In genomic region chr2:182824056-182824758, GRCh38 we compare ENCODE assay signal across 1 cellular context.
TF ChIP-seq lines count a peak whose summit lies in the region.

No MANE protein-coding gene starts in this region.

TF ChIP-seq in K562, 482 proteins besides CTCF, POLR2A, EP300 and RAD21:
- TF ChIP-seq, protein P1, sequence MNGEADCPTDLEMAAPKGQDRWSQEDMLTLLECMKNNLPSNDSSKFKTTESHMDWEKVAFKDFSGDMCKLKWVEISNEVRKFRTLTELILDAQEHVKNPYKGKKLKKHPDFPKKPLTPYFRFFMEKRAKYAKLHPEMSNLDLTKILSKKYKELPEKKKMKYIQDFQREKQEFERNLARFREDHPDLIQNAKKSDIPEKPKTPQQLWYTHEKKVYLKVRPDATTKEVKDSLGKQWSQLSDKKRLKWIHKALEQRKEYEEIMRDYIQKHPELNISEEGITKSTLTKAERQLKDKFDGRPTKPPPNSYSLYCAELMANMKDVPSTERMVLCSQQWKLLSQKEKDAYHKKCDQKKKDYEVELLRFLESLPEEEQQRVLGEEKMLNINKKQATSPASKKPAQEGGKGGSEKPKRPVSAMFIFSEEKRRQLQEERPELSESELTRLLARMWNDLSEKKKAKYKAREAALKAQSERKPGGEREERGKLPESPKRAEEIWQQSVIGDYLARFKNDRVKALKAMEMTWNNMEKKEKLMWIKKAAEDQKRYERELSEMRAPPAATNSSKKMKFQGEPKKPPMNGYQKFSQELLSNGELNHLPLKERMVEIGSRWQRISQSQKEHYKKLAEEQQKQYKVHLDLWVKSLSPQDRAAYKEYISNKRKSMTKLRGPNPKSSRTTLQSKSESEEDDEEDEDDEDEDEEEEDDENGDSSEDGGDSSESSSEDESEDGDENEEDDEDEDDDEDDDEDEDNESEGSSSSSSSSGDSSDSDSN (IDR thresholded peaks at IDR 0.05; ENCODE audit: borderline replicate concordance in 1 of 2, low read depth in 2 of 2, low read length in 2 of 2), result no peak
- TF ChIP-seq SRSF7 (optimal IDR thresholded peaks at IDR 0.05; ENCODE audit: low read depth, low read length) (no peak), CREM (IDR thresholded peaks at IDR 0.05; ENCODE audit: low read depth) (no peak), LEF1 (IDR thresholded peaks at IDR 0.05) (no peak), MAFF (IDR thresholded peaks at IDR 0.05; ENCODE audit: low read length) (peak; percentile 31)
